8 cellular contexts compared by ENCODE assay signal in genomic region chr2:118310016-118310877, GRCh38.
DNase-seq lines count a peak whose midpoint lies in the region; ATAC-seq and TF ChIP-seq lines count a peak whose summit lies in the region.

No MANE protein-coding gene starts in this region.

- CTCF ChIA-PET in A673 (lab: Charles Lee): no interaction called here
- CTCF ChIA-PET in activated CD4-positive, alpha-beta memory T cell treated with anti-CD3 and anti-CD28 coated beads for 36 hours (lab: Charles Lee): no interaction called here

- peak overlapping the region; percentile 88 for H3K27ac Mint-ChIP-seq in activated CD4-positive, alpha-beta memory T cell treated with anti-CD3 and anti-CD28 coated beads for 36 hours

- TF ChIP-seq CTCF in A673 (conservative IDR thresholded peaks at IDR 0.05; ENCODE audit: low read depth, low read length): no peak

- no peaks in the 10 kb centered on the region for H3K9me3 Mint-ChIP-seq in activated CD4-positive, alpha-beta memory T cell treated with anti-CD3 and anti-CD28 coated beads for 36 hours

- TSS peak; percentile 83 for BruUV-seq in A673 (replicated peaks; lab: Mats Ljungman, UMichigan)

- DNase-seq in A673 (ENCODE audit: low spot score): peak; percentile 89
- peak; percentile 78 for DNase-seq in activated CD4-positive, alpha-beta memory T cell treated with anti-CD3 and anti-CD28 coated beads for 36 hours
- peak; percentile 14 for DNase-seq in effector CD8-positive, alpha-beta T cell (lab: John Stamatoyannopoulos, UW)
- peak; percentile 21 for DNase-seq in middle frontal gyrus (ENCODE audit: extremely low spot score, low spot score)
- peak; percentile 36 to 41 for DNase-seq in stimulated activated CD8-positive, alpha-beta memory T cell treated with anti-CD3 and anti-CD28 coated beads, Interleukin-15, amount 100 ng/mL, for 48 hours (ENCODE audit: low read depth in 2 of 2)
- DNase-seq in DMS153 (lab: John Stamatoyannopoulos, UW): no peak

- H3K27me3 ChIP-seq in A673 (replicated peaks; ENCODE audit: insufficient read depth, low read depth, low read length, poor library complexity): peaks cover 26% of the 10 kb centered on the region

- no peaks in the 10 kb centered on the region for H3K36me3 ChIP-seq in A673 (ENCODE audit: insufficient read depth, low read length, poor library complexity, severe bottlenecking)

- H3K4me1 Mint-ChIP-seq in activated CD4-positive, alpha-beta memory T cell treated with anti-CD3 and anti-CD28 coated beads for 36 hours (ENCODE audit: low read depth): peaks cover 8% of the 10 kb centered on the region

- H3K36me3 Mint-ChIP-seq in activated CD4-positive, alpha-beta memory T cell treated with anti-CD3 and anti-CD28 coated beads for 36 hours: no peaks in the 10 kb centered on the region

- peak overlapping the region; percentile 54 for H3K4me3 ChIP-seq in A673 (ENCODE audit: low read depth, low read length, poor library complexity, severe bottlenecking)

- ATAC-seq in GM19023 (IDR thresholded peaks at IDR 0.05; ENCODE audit: unreplicated experiment): peak; percentile 72
- peak; percentile 73 for ATAC-seq in HG03565 (IDR thresholded peaks at IDR 0.05; ENCODE audit: unreplicated experiment)

- H3K4me1 ChIP-seq in A673 (ENCODE audit: insufficient read depth, low read length, poor library complexity, severe bottlenecking): peaks cover 7% of the 10 kb centered on the region

- H3K9me3 ChIP-seq in A673 (ENCODE audit: low read depth, low read length, poor library complexity, severe bottlenecking): no peaks in the 10 kb centered on the region

- peak overlapping the region; percentile 79 for H3K4me3 Mint-ChIP-seq in activated CD4-positive, alpha-beta memory T cell treated with anti-CD3 and anti-CD28 coated beads for 36 hours

- POLR2A ChIA-PET in A673 (lab: Charles Lee; ENCODE audit: low non-redundant PET): no interaction called here
- POLR2A ChIA-PET in activated CD4-positive, alpha-beta memory T cell treated with anti-CD3 and anti-CD28 coated beads for 36 hours (lab: Charles Lee): interaction anchor here (1.4 kb wide), 1 partner anchor 124 kb away, joined by 3 read pairs; no protein-coding TSS in a partner anchor

- H3K27me3 Mint-ChIP-seq in activated CD4-positive, alpha-beta memory T cell treated with anti-CD3 and anti-CD28 coated beads for 36 hours: peaks cover 2% of the 10 kb centered on the region

- H3K27ac ChIP-seq in A673 (ENCODE audit: low read depth, low read length, poor library complexity, severe bottlenecking): peak overlapping the region; percentile 79

- intact Hi-C loops in A673 (cut with micrococcal nuclease; ENCODE audit: unreplicated experiment): no loop called here
- intact Hi-C loops in activated CD4-positive, alpha-beta memory T cell treated with anti-CD3 and anti-CD28 coated beads for 36 hours (cut with micrococcal nuclease): loop anchor here (1.0 to 10.0 kb wide), 6 partner anchors 88 to 495 kb away; partner anchors contain the start of genes CCDC93 and DDX18
